8 cellular contexts compared by ENCODE assay signal in genomic region chrX:45806410-45807121, GRCh38.
DNase-seq lines count a peak whose midpoint lies in the region; ATAC-seq and TF ChIP-seq lines count a peak whose summit lies in the region.

No MANE protein-coding gene starts in this region.

- H2BK5ac ChIP-seq in IMR-90 (ENCODE audit: low read depth, low read length, poor library complexity, severe bottlenecking) = peak overlapping the region; percentile 99

- peak overlapping the region; percentile 93 for H3K14ac ChIP-seq in IMR-90 (replicated peaks; ENCODE audit: low read depth, low read length)

- dilution Hi-C loops in IMR-90 (cut with HindIII; ENCODE audit: low sequenced_read_pairs, unreplicated experiment) = no loop called here

- peak overlapping the region; percentile 82; the same call in 2 of the 3 replicates for H2BK15ac ChIP-seq in IMR-90 (ENCODE audit: low read depth, low read length)

- no peak for TF ChIP-seq RAD21 in IMR-90 (IDR thresholded peaks at IDR 0.05; ENCODE audit: low read length)

- peak overlapping the region; percentile 90 for H2BK20ac ChIP-seq in IMR-90 (ENCODE audit: low read depth, low read length)

- H3K4me1 ChIP-seq in IMR-90 (ENCODE audit: control insufficient read depth, insufficient read depth, low read length) = peaks cover 20% of the 10 kb centered on the region
- H3K4me1 ChIP-seq in tibial artery = peaks cover 0 to 3% (median 0%) of the 10 kb centered on the region in 4 donors

- H3K27me3 ChIP-seq in IMR-90 (ENCODE audit: control insufficient read depth, insufficient read depth, low read length) (no peaks in the 10 kb centered on the region), tibial artery (no peaks in the 10 kb centered on the region)

- H3K9me1 ChIP-seq in IMR-90 (ENCODE audit: insufficient read depth, low read length) = peaks cover 15% of the 10 kb centered on the region

- no CpG with 5 or more reads among the region's 10 CpGs for WGBS in IMR-90 (ENCODE audit: extremely low coverage in 2 of 2, insufficient read length in 1 of 2), 2 experiments

- ATAC-seq in GM19324 (IDR thresholded peaks at IDR 0.05; ENCODE audit: low FRiP score, unreplicated experiment) (peak; percentile 49), IMR-90 (ENCODE audit: low read depth) (peak; percentile 28)

- POLR2A ChIA-PET in IMR-90 (lab: Charles Lee; ENCODE audit: unreplicated experiment) = no interaction called here

- H3K36me3 ChIP-seq in IMR-90 (ENCODE audit: control insufficient read depth, insufficient read depth, low read length) = no peaks in the 10 kb centered on the region
- no peaks in the 10 kb centered on the region for H3K36me3 ChIP-seq in tibial artery

- H3K79me1 ChIP-seq in IMR-90 (ENCODE audit: low read depth in 1 of 2, low read length in 2 of 2) = peaks cover 11 to 46% of the 10 kb centered on the region in 2 experiments

- peaks cover 37% of the 10 kb centered on the region for H3K36me3 Mint-ChIP-seq in activated naive CD4-positive, alpha-beta T cell treated with anti-CD3 and anti-CD28 coated beads, Interleukin-2, amount 50 U/mL, for 24 hours

- peak overlapping the region; percentile 58 for H3K18ac ChIP-seq in IMR-90 (ENCODE audit: low read depth, low read length)

- in situ Hi-C loops in IMR-90 (cut with MboI; ENCODE audit: low sequenced_read_pairs) = no loop called here

- peak overlapping the region; percentile 77 for H3K4me2 ChIP-seq in IMR-90 (ENCODE audit: low read depth, low read length)

- intact Hi-C loops in IMR-90 (cut with micrococcal nuclease) (loop anchor here (5.0 kb wide), 1 partner anchor 484 kb away; no protein-coding TSS in a partner anchor), tibial artery (cut with DNase I; ENCODE audit: low total_unique reads) (no loop called here)

- peak overlapping the region; percentile 85 for H2AK5ac ChIP-seq in IMR-90 (ENCODE audit: low read depth, low read length)

- BruUV-seq in IMR-90 (replicated peaks; lab: Mats Ljungman, UMichigan) = no TSS peak

- peak overlapping the region; percentile 77 for H3K4me3 Mint-ChIP-seq in activated naive CD4-positive, alpha-beta T cell treated with anti-CD3 and anti-CD28 coated beads, Interleukin-2, amount 50 U/mL, for 24 hours

- H3K4me3 ChIP-seq in AG09309 (ENCODE audit: control insufficient read depth, low read depth, low read length) = peak overlapping the region; percentile 24
- peak overlapping the region; percentile 30 for H3K4me3 ChIP-seq in IMR-90 (ENCODE audit: insufficient read depth, low read depth, low read length)
- H3K4me3 ChIP-seq in tibial artery = peak overlapping the region; percentile 49 to 53

- no peaks in the 10 kb centered on the region for H4K20me1 ChIP-seq in IMR-90 (ENCODE audit: insufficient read depth, low read length)

- CTCF ChIA-PET in IMR-90 (lab: Yijun Ruan, JAX) = interaction anchor here (1.0 to 1.2 kb wide), 2 partner anchors 30 to 569 kb away, joined by 3 read pairs; no protein-coding TSS in a partner anchor

- peak overlapping the region; percentile 91 for H4K91ac ChIP-seq in IMR-90 (ENCODE audit: insufficient read depth, low read depth, low read length)

- H2BK120ac ChIP-seq in IMR-90 (ENCODE audit: low read depth, low read length) = peak overlapping the region; percentile 97

- H3K27ac Mint-ChIP-seq in activated naive CD4-positive, alpha-beta T cell treated with anti-CD3 and anti-CD28 coated beads, Interleukin-2, amount 50 U/mL, for 24 hours = peak overlapping the region; percentile 98

- peak overlapping the region; percentile 94 for H3K56ac ChIP-seq in IMR-90 (ENCODE audit: extremely low read depth, insufficient read depth, low read length)

- peak; percentile 64; the same call in 1 of the 2 replicates for TF ChIP-seq POLR2A in IMR-90 (IDR thresholded peaks at IDR 0.05; ENCODE audit: low read depth, low read length)

- peak overlapping the region; percentile 89; the same call in 1 of the 2 replicates for H3K23ac ChIP-seq in IMR-90 (ENCODE audit: low read depth, low read length)

- peak overlapping the region; percentile 62 for H4K5ac ChIP-seq in IMR-90 (ENCODE audit: low read depth, low read length)

- H3K27ac ChIP-seq in IMR-90 (ENCODE audit: insufficient read depth, low read length) (peak overlapping the region; percentile 86), tibial artery (peak overlapping the region; percentile 79)

- peak overlapping the region; percentile 98 for H3K4ac ChIP-seq in IMR-90 (ENCODE audit: low read depth, low read length)

- peak overlapping the region; percentile 48 to 94 for H4K8ac ChIP-seq in IMR-90 (ENCODE audit: low read depth in 2 of 2, low read length in 2 of 2)

- peak; percentile 78 for DNase-seq in AG09309 (ENCODE audit: low read depth)
- peak; percentile 92 for DNase-seq in IMR-90
- peak; percentile 60 for DNase-seq in kidney tubule cell (ENCODE audit: low spot score)
- no peak for DNase-seq in tibial artery
- no peak for DNase-seq in DMS153 treated with DMSO at 0.1 percent for 48 hours (lab: John Stamatoyannopoulos, UW; ENCODE audit: unreplicated experiment)
- no peak for DNase-seq in DMS53 (lab: John Stamatoyannopoulos, UW)

- peak overlapping the region; percentile 48 for H2AK9ac ChIP-seq in IMR-90 (replicated peaks; ENCODE audit: low read depth, low read length, poor library complexity)

- H3K9me3 ChIP-seq in IMR-90 (ENCODE audit: control insufficient read depth, insufficient read depth, low read length) (no peaks in the 10 kb centered on the region), tibial artery (no peaks in the 10 kb centered on the region)

- no peaks in the 10 kb centered on the region for H3K9me3 Mint-ChIP-seq in activated naive CD4-positive, alpha-beta T cell treated with anti-CD3 and anti-CD28 coated beads, Interleukin-2, amount 50 U/mL, for 24 hours

- TF ChIP-seq CTCF in AG09309 (IDR thresholded peaks at IDR 0.05; ENCODE audit: control insufficient read depth, insufficient read depth, low read depth, low read length, missing control alignments) (no peak), IMR-90 (conservative IDR thresholded peaks at IDR 0.05; ENCODE audit: low read depth, low read length) (no peak), tibial artery (IDR thresholded peaks at IDR 0.05) (no peak)

- H2AFZ ChIP-seq in IMR-90 (replicated peaks; ENCODE audit: low read length, poor library complexity) = no peak overlapping the region

- H3K9ac ChIP-seq in IMR-90 (ENCODE audit: low read depth, low read length) = peak overlapping the region; percentile 83

- H3K4me1 Mint-ChIP-seq in activated naive CD4-positive, alpha-beta T cell treated with anti-CD3 and anti-CD28 coated beads, Interleukin-2, amount 50 U/mL, for 24 hours = peaks cover 85% of the 10 kb centered on the region

- no peaks in the 10 kb centered on the region for H3K27me3 Mint-ChIP-seq in activated naive CD4-positive, alpha-beta T cell treated with anti-CD3 and anti-CD28 coated beads, Interleukin-2, amount 50 U/mL, for 24 hours

TF ChIP-seq in IMR-90, 13 proteins besides CTCF, POLR2A, EP300 and RAD21:
- TF ChIP-seq MXI1 (IDR thresholded peaks at IDR 0.05; ENCODE audit: borderline replicate concordance, low read depth, low read length) (0 out of 2 replicates have a peak, but pooled peaks have one; percentile 13), MAFK (IDR thresholded peaks at IDR 0.05; ENCODE audit: low read depth, low read length) (no peak), NFE2L2 (IDR thresholded peaks at IDR 0.05; ENCODE audit: low read depth, low read length) (no peak), FOS (IDR thresholded peaks at IDR 0.05; ENCODE audit: low read depth, low read length) (no peak), CEBPB (IDR thresholded peaks at IDR 0.05; ENCODE audit: low read depth, low read length) (no peak)
- TF ChIP-seq, protein P1, sequence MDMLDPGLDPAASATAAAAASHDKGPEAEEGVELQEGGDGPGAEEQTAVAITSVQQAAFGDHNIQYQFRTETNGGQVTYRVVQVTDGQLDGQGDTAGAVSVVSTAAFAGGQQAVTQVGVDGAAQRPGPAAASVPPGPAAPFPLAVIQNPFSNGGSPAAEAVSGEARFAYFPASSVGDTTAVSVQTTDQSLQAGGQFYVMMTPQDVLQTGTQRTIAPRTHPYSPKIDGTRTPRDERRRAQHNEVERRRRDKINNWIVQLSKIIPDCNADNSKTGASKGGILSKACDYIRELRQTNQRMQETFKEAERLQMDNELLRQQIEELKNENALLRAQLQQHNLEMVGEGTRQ (IDR thresholded peaks at IDR 0.05; ENCODE audit: low read depth, low read length) = peak; percentile 46; the same call in 1 of the 2 replicates
- TF ChIP-seq, protein P2, sequence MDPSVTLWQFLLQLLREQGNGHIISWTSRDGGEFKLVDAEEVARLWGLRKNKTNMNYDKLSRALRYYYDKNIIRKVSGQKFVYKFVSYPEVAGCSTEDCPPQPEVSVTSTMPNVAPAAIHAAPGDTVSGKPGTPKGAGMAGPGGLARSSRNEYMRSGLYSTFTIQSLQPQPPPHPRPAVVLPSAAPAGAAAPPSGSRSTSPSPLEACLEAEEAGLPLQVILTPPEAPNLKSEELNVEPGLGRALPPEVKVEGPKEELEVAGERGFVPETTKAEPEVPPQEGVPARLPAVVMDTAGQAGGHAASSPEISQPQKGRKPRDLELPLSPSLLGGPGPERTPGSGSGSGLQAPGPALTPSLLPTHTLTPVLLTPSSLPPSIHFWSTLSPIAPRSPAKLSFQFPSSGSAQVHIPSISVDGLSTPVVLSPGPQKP (IDR thresholded peaks at IDR 0.05; ENCODE audit: borderline replicate concordance, low read depth, low read length) = no peak

Comparison
In these comparisons a context has a peak if more than half of its experiments do, and no peak if none do; other contexts are left out.
1. DNase-seq: peak in AG09309 (single experiment), IMR-90 (single experiment) and kidney tubule cell (single experiment); none in tibial artery (0 of 2), DMS153 treated with DMSO at 0.1 percent for 48 hours (single experiment) and DMS53 (single experiment).
2. Peak in every context shown above with its lines, with median percentiles within 50 percentile points of each other: H3K4me3 ChIP-seq.